ENCODE assay signal across 1 cellular context in the genomic region with DNA sequence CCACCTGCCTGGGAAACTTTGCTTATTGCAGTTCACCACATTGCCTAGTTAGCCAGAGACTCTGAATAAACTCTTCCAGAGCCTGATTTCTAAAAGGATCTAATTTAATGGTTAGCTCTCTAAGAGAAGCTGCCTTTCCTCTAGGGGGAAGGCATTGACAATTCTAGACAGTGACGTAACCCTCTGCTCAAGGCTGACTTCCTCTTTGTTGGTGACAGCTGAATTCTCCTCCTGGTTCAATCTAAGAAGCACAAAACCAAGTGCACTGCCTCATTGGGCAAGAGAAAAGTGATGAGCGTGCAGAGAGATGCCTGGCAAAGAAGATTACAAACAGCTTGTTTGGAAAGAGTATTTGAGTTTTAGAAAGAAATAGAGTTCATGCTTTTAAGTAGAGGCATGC.
TF ChIP-seq lines count a peak whose summit lies in the region.

No MANE protein-coding gene starts in this region.

TF ChIP-seq in GM12878, 131 proteins besides CTCF, POLR2A, EP300 and RAD21 (continued from another document):
- TF ChIP-seq, protein P1, sequence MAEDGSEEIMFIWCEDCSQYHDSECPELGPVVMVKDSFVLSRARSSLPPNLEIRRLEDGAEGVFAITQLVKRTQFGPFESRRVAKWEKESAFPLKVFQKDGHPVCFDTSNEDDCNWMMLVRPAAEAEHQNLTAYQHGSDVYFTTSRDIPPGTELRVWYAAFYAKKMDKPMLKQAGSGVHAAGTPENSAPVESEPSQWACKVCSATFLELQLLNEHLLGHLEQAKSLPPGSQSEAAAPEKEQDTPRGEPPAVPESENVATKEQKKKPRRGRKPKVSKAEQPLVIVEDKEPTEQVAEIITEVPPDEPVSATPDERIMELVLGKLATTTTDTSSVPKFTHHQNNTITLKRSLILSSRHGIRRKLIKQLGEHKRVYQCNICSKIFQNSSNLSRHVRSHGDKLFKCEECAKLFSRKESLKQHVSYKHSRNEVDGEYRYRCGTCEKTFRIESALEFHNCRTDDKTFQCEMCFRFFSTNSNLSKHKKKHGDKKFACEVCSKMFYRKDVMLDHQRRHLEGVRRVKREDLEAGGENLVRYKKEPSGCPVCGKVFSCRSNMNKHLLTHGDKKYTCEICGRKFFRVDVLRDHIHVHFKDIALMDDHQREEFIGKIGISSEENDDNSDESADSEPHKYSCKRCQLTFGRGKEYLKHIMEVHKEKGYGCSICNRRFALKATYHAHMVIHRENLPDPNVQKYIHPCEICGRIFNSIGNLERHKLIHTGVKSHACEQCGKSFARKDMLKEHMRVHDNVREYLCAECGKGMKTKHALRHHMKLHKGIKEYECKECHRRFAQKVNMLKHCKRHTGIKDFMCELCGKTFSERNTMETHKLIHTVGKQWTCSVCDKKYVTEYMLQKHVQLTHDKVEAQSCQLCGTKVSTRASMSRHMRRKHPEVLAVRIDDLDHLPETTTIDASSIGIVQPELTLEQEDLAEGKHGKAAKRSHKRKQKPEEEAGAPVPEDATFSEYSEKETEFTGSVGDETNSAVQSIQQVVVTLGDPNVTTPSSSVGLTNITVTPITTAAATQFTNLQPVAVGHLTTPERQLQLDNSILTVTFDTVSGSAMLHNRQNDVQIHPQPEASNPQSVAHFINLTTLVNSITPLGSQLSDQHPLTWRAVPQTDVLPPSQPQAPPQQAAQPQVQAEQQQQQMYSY (CRISPR knock-in tag; IDR thresholded peaks at IDR 0.05), result no peak
- TF ChIP-seq PML (IDR thresholded peaks at IDR 0.05; ENCODE audit: low read length), result no peak
- TF ChIP-seq YY1 (IDR thresholded peaks at IDR 0.05; ENCODE audit: low read depth, low read length), result no peak
